In genomic region chr10:116810895-116811294, GRCh38 we compare ENCODE assay signal across 29 cellular contexts. TPM values are rescaled to one million over a fixed set of nuclear protein-coding genes. Genes with fewer than 3 reads are reported as not detected.
"Had no signal": no experiment of that assay in that cellular context is flagged by ENCODE, and none has a peak within 500 bp of the region (broad histone marks: within the 10 kb centered on the region; RNA-seq: fewer than 3 reads in every experiment).

No MANE protein-coding gene starts in this region.

- DNase-seq: colonic mucosa; cortex of kidney; effector CD8-positive, alpha-beta T cell; effector memory CD8-positive, alpha-beta T cell; erythroblast; esophagus squamous epithelium; foreskin fibroblast; foreskin melanocyte; gastrocnemius medialis; glutamatergic neuron; heart right ventricle; hippocampal formation; left cardiac atrium; left lung; left ventricle myocardium superior; lower lobe of right lung; mesenchymal stem cell; mucosa of descending colon; naive B cell had no signal

- FAIRE-seq: endometrium, islet of Langerhans, keratinocyte had no signal

- H3K27ac ChIP-seq: colonic mucosa, epithelial cell of prostate, esophagus squamous epithelium, gastrocnemius medialis, heart right ventricle, left lung, lower lobe of right lung had no signal

- H3K27me3 ChIP-seq: colonic mucosa had no signal

- H3K36me3 ChIP-seq: colonic mucosa, esophagus squamous epithelium, gastrocnemius medialis, heart right ventricle, left lung, lower lobe of right lung had no signal

- H3K4me1 Mint-ChIP-seq: naive B cell had no signal

- H3K9me3 ChIP-seq: colonic mucosa, esophagus squamous epithelium, gastrocnemius medialis, heart right ventricle, left lung, lower lobe of right lung, mucosa of descending colon had no signal

- H3K9me3 Mint-ChIP-seq: dendritic cell treated with granulocyte-macrophage colony-stimulating factor and Interleukin-4, amounts not matched to agents 40 ng/mL and 50 ng/mL, for 4 days; effector memory CD8-positive, alpha-beta T cell; endodermal cell; mesothelial cell of epicardium had no signal

- H3K4me1 ChIP-seq: gastrocnemius medialis, heart right ventricle, left lung, lower lobe of right lung had no signal

- ATAC-seq: effector memory CD8-positive, alpha-beta T cell; esophagus mucosa; gastrocnemius medialis; heart right ventricle; left cardiac atrium; left lung; left ventricle myocardium superior; lower lobe of right lung had no signal

- H3K4me3 ChIP-seq: colonic mucosa, gastrocnemius medialis, heart right ventricle, left lung, lower lobe of right lung, mucosa of descending colon had no signal

- H3K36me3 Mint-ChIP-seq: mesothelial cell of epicardium had no signal

- H3K4me3 Mint-ChIP-seq: dendritic cell treated with granulocyte-macrophage colony-stimulating factor and Interleukin-4, amounts not matched to agents 40 ng/mL and 50 ng/mL, for 4 days; effector memory CD8-positive, alpha-beta T cell; mesothelial cell of epicardium; naive B cell had no signal

- H3K27ac Mint-ChIP-seq: dendritic cell treated with granulocyte-macrophage colony-stimulating factor and Interleukin-4, amounts not matched to agents 40 ng/mL and 50 ng/mL, for 4 days; effector memory CD8-positive, alpha-beta T cell; mesothelial cell of epicardium had no signal

RNA-seq across cellular contexts. Expression of gene ENO4, which starts 38.4 kb away (rescaled TPM):
- total RNA-seq: colonic mucosa, esophagus mucosa, gastrocnemius medialis, glomerular endothelial cell, lung microvascular endothelial cell had no signal
- polyA plus RNA-seq: heart right ventricle had no signal
